ENCODE assay signal across 8 cellular contexts in genomic region chr11:101129203-101129943, GRCh38. TPM values are rescaled to one million over a fixed set of nuclear protein-coding genes. Genes with fewer than 3 reads are reported as not detected.
DNase-seq lines count a peak whose midpoint lies in the region; ATAC-seq lines count a peak whose summit lies in the region.

Gene PGR, minus strand, starts transcription at chr11:101129813. Its CDS starts 743 bp downstream, at chr11:101129070.

- H3K36me3 Mint-ChIP-seq in stimulated activated memory B cell treated with anti-CD40 and anti-IgM and Interleukin-4, amounts not matched to agents 10 μg/mL and 1 μg/mL and 100 μg/mL, for 72 hours: no peaks in the 10 kb centered on the region

- H3K4me3 Mint-ChIP-seq in stimulated activated memory B cell treated with anti-CD40 and anti-IgM and Interleukin-4, amounts not matched to agents 10 μg/mL and 1 μg/mL and 100 μg/mL, for 72 hours: peak within 1 kb of the TSS; percentile 18

- H3K9me3 Mint-ChIP-seq in stimulated activated memory B cell treated with anti-CD40 and anti-IgM and Interleukin-4, amounts not matched to agents 10 μg/mL and 1 μg/mL and 100 μg/mL, for 72 hours: no peaks in the 10 kb centered on the region

- peaks cover 72% of the 10 kb centered on the region for H3K27me3 Mint-ChIP-seq in stimulated activated memory B cell treated with anti-CD40 and anti-IgM and Interleukin-4, amounts not matched to agents 10 μg/mL and 1 μg/mL and 100 μg/mL, for 72 hours

- peaks cover 17% of the 10 kb centered on the region for H3K4me1 Mint-ChIP-seq in stimulated activated memory B cell treated with anti-CD40 and anti-IgM and Interleukin-4, amounts not matched to agents 10 μg/mL and 1 μg/mL and 100 μg/mL, for 72 hours

- H3K27ac Mint-ChIP-seq in stimulated activated memory B cell treated with anti-CD40 and anti-IgM and Interleukin-4, amounts not matched to agents 10 μg/mL and 1 μg/mL and 100 μg/mL, for 72 hours: no peak within 1 kb of the TSS

- ATAC-seq in left colon (peak; percentile 72), HG03432 (IDR thresholded peaks at IDR 0.05; ENCODE audit: unreplicated experiment) (no peak)
- ATAC-seq in stimulated activated memory B cell treated with anti-CD40 and anti-IgM and Interleukin-4, amounts not matched to agents 10 μg/mL and 1 μg/mL and 100 μg/mL, for 72 hours: no peak

- DNase-seq in HUDEP-2 (lab: John Stamatoyannopoulos, UW; ENCODE audit: unreplicated experiment in 76 of 76): peak in 66 of 76 experiments; percentile 10 to 82 (median 46)
- DNase-seq in astrocyte of the hippocampus (ENCODE audit: low read depth, low spot score): peak; percentile 9
- peak; percentile 30 to 57 for DNase-seq in left colon
- DNase-seq in NAMALWA (ENCODE audit: low spot score): no peak
- DNase-seq in NCI-H2227 treated with DMSO at 0.1 percent for 48 hours (lab: John Stamatoyannopoulos, UW): no peak
- DNase-seq in effector CD4-positive, alpha-beta T cell: no peak

- intact Hi-C loops in left colon (cut with DNase I, micrococcal nuclease): no loop called here

RNA-seq across cellular contexts. Expression of gene PGR, which starts in this region (rescaled TPM):
- total RNA-seq in left colon: under 1 TPM; 0.31 to 0.87 TPM

Comparison
In these comparisons a context has a peak if more than half of its experiments do, and no peak if none do; other contexts are left out.
1. Peak in DNase-seq and ATAC-seq in left colon; RNA of the gene not detected or under 1 TPM.
2. DNase-seq: peak in HUDEP-2 (66 of 76) and astrocyte of the hippocampus (single experiment); none in NAMALWA (single experiment), NCI-H2227 treated with DMSO at 0.1 percent for 48 hours (single experiment) and effector CD4-positive, alpha-beta T cell (single experiment).